In the genomic region with DNA sequence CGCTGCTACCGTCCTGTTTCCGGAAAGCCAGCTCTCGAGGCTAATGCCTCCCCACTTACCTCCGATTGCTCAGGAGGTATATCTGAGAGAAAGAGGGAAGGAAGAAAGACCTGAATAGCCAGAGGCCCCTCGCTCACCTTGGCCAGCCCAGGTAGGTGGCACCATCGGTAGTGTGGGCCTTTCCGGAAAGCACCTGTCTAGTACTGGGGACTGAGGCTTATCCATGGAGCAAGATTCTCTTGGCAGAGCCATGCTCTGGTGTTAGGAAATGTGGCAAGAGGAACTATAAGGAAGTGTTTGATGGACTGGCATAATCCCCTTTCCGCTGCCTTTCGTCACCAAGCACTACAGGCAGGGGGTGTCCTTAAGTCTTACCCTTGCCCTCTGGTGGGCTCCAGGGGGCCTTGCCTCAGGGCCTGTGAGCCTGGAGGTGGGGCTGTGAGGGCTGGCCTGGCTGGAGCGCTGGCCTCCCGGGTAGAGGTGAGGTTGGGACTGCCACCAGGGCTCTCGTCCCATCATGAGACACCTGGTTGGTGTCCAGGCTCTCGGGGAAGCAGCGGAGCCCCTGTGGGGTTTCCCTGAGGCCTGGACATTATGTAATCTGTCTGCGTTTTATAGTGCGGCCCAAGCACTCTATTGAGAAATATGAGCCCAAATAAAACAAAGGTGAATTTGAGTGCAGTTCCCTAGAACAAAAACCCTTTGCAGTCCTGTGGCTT, we compare ENCODE assay signal across 8 cellular contexts. TPM values are rescaled to one million over a fixed set of nuclear protein-coding genes. Genes with fewer than 3 reads are reported as not detected.
DNase-seq lines count a peak whose midpoint lies in the region; ATAC-seq, FAIRE-seq and TF ChIP-seq lines count a peak whose summit lies in the region.

No MANE protein-coding gene starts in this region.

- H3K27ac ChIP-seq in OCI-LY7 (ENCODE audit: low read depth, low read length, poor library complexity, severe bottlenecking): no peak overlapping the region
- H3K27ac ChIP-seq in pancreas: peak overlapping the region; percentile 56 to 88 (median 79)

- H3K36me3 ChIP-seq in H7 (replicated peaks; ENCODE audit: control insufficient read depth, insufficient read depth, low read length): no peaks in the 10 kb centered on the region; the same call in 1 of the 2 replicates
- peaks cover 10% of the 10 kb centered on the region; the same call in 1 of the 2 replicates for H3K36me3 ChIP-seq in OCI-LY7 (ENCODE audit: insufficient read depth, low read length)
- no peaks in the 10 kb centered on the region for H3K36me3 ChIP-seq in pancreas

- POLR2A ChIA-PET in OCI-LY7 (lab: Charles Lee): no interaction called here

- H3K9me2 ChIP-seq in OCI-LY7 (ENCODE audit: insufficient read depth, low read length): no peaks in the 10 kb centered on the region

- peak in 3 of 4 donors; percentile 17 to 53 (median 41) for ATAC-seq in pancreas
- ATAC-seq in GM18511 (IDR thresholded peaks at IDR 0.05; ENCODE audit: unreplicated experiment): no peak
- no peak for ATAC-seq in GM21786 (IDR thresholded peaks at IDR 0.05; ENCODE audit: unreplicated experiment)
- no peak for ATAC-seq in HG02870 (IDR thresholded peaks at IDR 0.05; ENCODE audit: unreplicated experiment)

- CTCF ChIA-PET in OCI-LY7 (lab: Charles Lee; ENCODE audit: unreplicated experiment): no interaction called here

- peak overlapping the region; percentile 86 for H3K4me2 ChIP-seq in OCI-LY7 (ENCODE audit: low read length)

- peak; percentile 64 for DNase-seq in H7
- DNase-seq in OCI-LY7 (ENCODE audit: low spot score): no peak
- DNase-seq in epithelial cell of proximal tubule (ENCODE audit: low read depth): no peak
- peak in 4 of 6 donors; percentile 43 to 74 (median 51) for DNase-seq in pancreas
- DNase-seq in 8988T: no peak

- intact Hi-C loops in OCI-LY7 (cut with micrococcal nuclease; ENCODE audit: unreplicated experiment) (loop anchor here (2.0 kb wide), 2 partner anchors 23 to 33 kb away; no protein-coding TSS in a partner anchor), pancreas (cut with DNase I) (no loop called here)

- peaks cover 73% of the 10 kb centered on the region for H3K79me2 ChIP-seq in OCI-LY7 (ENCODE audit: insufficient read depth, low read depth, low read length)

- peaks cover 12% of the 10 kb centered on the region for H4K20me1 ChIP-seq in OCI-LY7 (ENCODE audit: insufficient read depth, low read length)

- H3K4me1 ChIP-seq in OCI-LY7 (ENCODE audit: insufficient read depth, low read length, poor library complexity, severe bottlenecking) (peaks cover 57% of the 10 kb centered on the region), pancreas (peaks cover 21 to 33% (median 29%) of the 10 kb centered on the region in 3 donors)

- BruUV-seq in OCI-LY7 (replicated peaks; lab: Mats Ljungman, UMichigan): no TSS peak

- H3K27me3 ChIP-seq in H7 (ENCODE audit: control insufficient read depth, insufficient read depth, low read length): peaks cover 2% of the 10 kb centered on the region
- no peaks in the 10 kb centered on the region for H3K27me3 ChIP-seq in pancreas

- WGBS in pancreas, 2 donors: 40% methylated on average over 17 of the region's 17 CpGs

- no peak for FAIRE-seq in pancreas (lab: Jason Lieb, UNC)

- H3K9me3 ChIP-seq in OCI-LY7 (ENCODE audit: low read length) (no peaks in the 10 kb centered on the region), pancreas (no peaks in the 10 kb centered on the region)

- H2AFZ ChIP-seq in OCI-LY7 (ENCODE audit: low read length): no peak overlapping the region

- H3K4me3 ChIP-seq in H7 (ENCODE audit: insufficient read depth, low read depth, low read length) (peak overlapping the region; percentile 90; the same call in 1 of the 2 replicates), OCI-LY7 (ENCODE audit: low read depth, low read length, poor library complexity, severe bottlenecking) (no peak overlapping the region), epithelial cell of proximal tubule (ENCODE audit: low read depth, low read length) (peak overlapping the region; percentile 93), pancreas (peak overlapping the region in 3 of 4 donors; percentile 69 to 82 (median 76))

- no peak for TF ChIP-seq CTCF in OCI-LY7 (conservative IDR thresholded peaks at IDR 0.05; ENCODE audit: low read length)
- TF ChIP-seq CTCF in epithelial cell of proximal tubule (conservative IDR thresholded peaks at IDR 0.05; ENCODE audit: low read depth, low read length): no peak
- TF ChIP-seq CTCF in pancreas (IDR thresholded peaks at IDR 0.05): no peak

RNA-seq across cellular contexts. Expression of a gene that starts 2.9 kb away (rescaled TPM):
- total RNA-seq in H7 (2014; rRNA removed; shearing (Covaris generic)): 13.1 and 19.2 TPM in 2 replicates
- total RNA-seq in OCI-LY7 (2014; rRNA removed; shearing (Covaris generic)): 15.4 and 22.6 TPM in 2 replicates
- total RNA-seq in OCI-LY7 (2022): 67.5 and 70.3 TPM in 2 replicates
- 13.6 and 19.1 TPM in 2 replicates for total RNA-seq in epithelial cell of proximal tubule
- 10 to 100 TPM; 17.7 to 37.0 (median 23.1) TPM for total RNA-seq in pancreas
- 10 to 100 TPM in 1 of 2 donors, 1 to 10 TPM in 1; 9.7 to 20.2 TPM for polyA plus RNA-seq in pancreas

Comparison
In these comparisons a context has a peak if more than half of its experiments do, and no peak if none do; other contexts are left out.
1. DNase-seq: peak in H7 (single experiment) and pancreas (4 of 6); none in OCI-LY7 (single experiment), epithelial cell of proximal tubule (single experiment) and 8988T (single experiment).
2. ATAC-seq: peak in pancreas (3 of 4); none in GM18511 (single experiment), GM21786 (single experiment) and HG02870 (single experiment).